10 cellular contexts compared by ENCODE assay signal in genomic region chr3:11548721-11549131, GRCh38.
DNase-seq lines count a peak whose midpoint lies in the region; ATAC-seq, FAIRE-seq and TF ChIP-seq lines count a peak whose summit lies in the region.
"Had no signal": no experiment of that assay in that cellular context is flagged by ENCODE, and none has a peak within 500 bp of the region (broad histone marks: within the 10 kb centered on the region; RNA-seq: fewer than 3 reads in every experiment).

No MANE protein-coding gene starts in this region.

- H3K27ac ChIP-seq in pancreas: peak overlapping the region in 2 of 4 donors; percentile 1 to 41

- 19 to 61% methylated on average over 7 of the region's 7 CpGs for WGBS in pancreas, 2 donors

- H3K4me1 ChIP-seq in pancreas: peaks cover 0 to 8% (median 5%) of the 10 kb centered on the region in 3 donors

- DNase-seq in Caki2 (ENCODE audit: low read depth) (peak; percentile 30), NCI-H146 treated with DMSO at 0.1 percent for 48 hours (lab: John Stamatoyannopoulos, UW; ENCODE audit: unreplicated experiment) (peak; percentile 70), cerebellar cortex (ENCODE audit: low spot score) (peak; percentile 70), pancreas (peak in 3 of 6 donors; percentile 10 to 50 (median 35)), medulla oblongata (ENCODE audit: extremely low spot score) (no peak), iPS-NIHi7 (ENCODE audit: extremely low spot score) (no peak), SW480 (ENCODE audit: low spot score) (no peak)
- DNase-seq: amygdala had no signal

- intact Hi-C loops in pancreas (cut with DNase I): no loop called here

- H3K27me3 ChIP-seq in pancreas: no peaks in the 10 kb centered on the region

- H3K36me3 ChIP-seq in pancreas: no peaks in the 10 kb centered on the region

- ATAC-seq in pancreas (peak in 3 of 4 donors; percentile 59 to 73 (median 71)), HG02610 (IDR thresholded peaks at IDR 0.05; ENCODE audit: unreplicated experiment) (no peak)
- ATAC-seq: GM23338 had no signal

- no peak for FAIRE-seq in pancreas (lab: Jason Lieb, UNC)

- in situ Hi-C loops in Caki2 (cut with HindIII; ENCODE audit: low pct_unique_long_range_greater_than_20kb, low sequenced_read_pairs): no loop called here

- no peak overlapping the region for H3K4me3 ChIP-seq in pancreas
- H3K4me3 ChIP-seq: GM23338 had no signal

- no peak for TF ChIP-seq CTCF in pancreas (IDR thresholded peaks at IDR 0.05)

- H3K9me3 ChIP-seq in pancreas: no peaks in the 10 kb centered on the region

Comparison
In these comparisons a context has a peak if more than half of its experiments do, and no peak if none do; other contexts are left out.
1. DNase-seq: peak in Caki2 (single experiment), NCI-H146 treated with DMSO at 0.1 percent for 48 hours (single experiment) and cerebellar cortex (single experiment); none in medulla oblongata (single experiment), iPS-NIHi7 (single experiment) and SW480 (single experiment).